Comparison of ENCODE assay signal across 1 cellular context in genomic region chr19:8370176-8371010, GRCh38.
TF ChIP-seq lines count a peak whose summit lies in the region.

No MANE protein-coding gene starts in this region.

TF ChIP-seq in IMR-90, 13 proteins besides CTCF, POLR2A, EP300 and RAD21:
- TF ChIP-seq CEBPB (IDR thresholded peaks at IDR 0.05; ENCODE audit: low read depth, low read length) (no peak), RFX5 (IDR thresholded peaks at IDR 0.05; ENCODE audit: low read depth, low read length) (no peak), FOS (IDR thresholded peaks at IDR 0.05; ENCODE audit: low read depth, low read length) (no peak)
TF ChIP-seq in IMR-90: peak in this region for 0.
